ENCODE assay signal across 17 cellular contexts in the genomic region with DNA sequence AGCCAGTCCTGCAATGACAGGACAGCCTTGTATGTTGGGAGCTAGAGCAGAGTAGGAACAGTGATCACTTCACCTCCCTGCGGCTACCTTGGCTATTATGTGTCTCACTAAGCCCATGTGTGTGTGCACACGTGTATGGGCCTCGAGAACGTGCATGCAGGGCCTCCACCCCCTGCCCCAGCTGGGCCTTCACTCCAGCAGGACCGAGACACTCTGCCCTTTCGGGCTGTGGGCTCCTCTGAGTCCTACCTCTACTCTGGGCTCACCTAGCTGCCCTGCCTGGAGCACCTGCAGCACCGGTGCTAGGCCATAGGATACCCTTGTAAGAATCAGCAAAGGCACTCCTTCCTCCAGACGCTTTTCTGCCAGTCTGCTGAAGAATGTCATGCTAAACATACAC.
"Had no signal": no experiment of that assay in that cellular context is flagged by ENCODE, and none has a peak within 500 bp of the region (broad histone marks: within the 10 kb centered on the region; RNA-seq: fewer than 3 reads in every experiment).

No MANE protein-coding gene starts in this region.

- DNase-seq: effector memory CD4-positive, alpha-beta T cell; gastrocnemius medialis; left colon; left ventricle myocardium superior; mesenchymal stem cell; small intestine; stimulated activated CD4-positive, alpha-beta T cell treated with anti-CD3 and anti-CD28 coated beads, Interleukin-12 subunit alpha, Interleukin-12 subunit beta, amount 100 ng/mL, for 4 hours; stimulated activated naive CD4-positive, alpha-beta T cell; stomach; thyroid gland had no signal

- H3K4me1 ChIP-seq: esophagus muscularis mucosa, gastrocnemius medialis, right atrium auricular region, stomach, thyroid gland had no signal

- H3K27ac ChIP-seq: coronary artery, epithelial cell of prostate, esophagus muscularis mucosa, gastrocnemius medialis, neutrophil, right atrium auricular region, stomach, thyroid gland had no signal

- H3K4me3 ChIP-seq: coronary artery, esophagus muscularis mucosa, gastrocnemius medialis, lung, right atrium auricular region, stomach, thyroid gland had no signal

- H3K9me3 ChIP-seq: esophagus muscularis mucosa, gastrocnemius medialis, neutrophil, right atrium auricular region, stomach, thyroid gland had no signal

- H3K27me3 ChIP-seq: esophagus muscularis mucosa, gastrocnemius medialis, neutrophil, right atrium auricular region, stomach, thyroid gland had no signal

- H3K36me3 ChIP-seq: esophagus muscularis mucosa, gastrocnemius medialis, neutrophil, right atrium auricular region, stomach, thyroid gland had no signal

- ATAC-seq: gastrocnemius medialis; left colon; left ventricle myocardium superior; natural killer cell treated with Interleukin-12 subunit alpha and Interleukin-12 subunit beta and Interleukin-15 and Interleukin-18, amount 100 ng/mL, for 72 hours had no signal
